Comparison of ENCODE assay signal across 39 cellular contexts in the genomic region with DNA sequence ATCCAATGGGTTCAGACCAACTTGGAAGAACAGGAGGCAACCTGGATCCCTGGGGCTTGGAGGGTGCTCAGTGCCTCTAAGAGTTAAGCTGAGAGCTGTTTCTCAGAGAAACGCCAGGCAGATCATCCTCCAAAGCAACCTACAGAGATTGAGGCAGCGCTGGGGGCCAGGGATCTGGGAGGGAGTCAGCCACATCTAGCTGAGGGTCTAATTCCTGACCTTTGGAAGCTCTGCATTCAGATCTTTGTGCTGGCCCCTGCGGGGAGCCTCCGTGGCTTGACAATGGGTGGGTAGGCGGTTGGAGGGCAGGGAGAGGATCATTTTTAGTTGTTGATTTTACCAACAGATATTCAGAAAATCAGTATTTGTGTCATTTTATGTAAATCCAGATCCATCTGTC.
"Had no signal": no experiment of that assay in that cellular context is flagged by ENCODE, and none has a peak within 500 bp of the region (broad histone marks: within the 10 kb centered on the region; RNA-seq: fewer than 3 reads in every experiment).

No MANE protein-coding gene starts in this region.

- H3K27ac Mint-ChIP-seq: activated naive CD4-positive, alpha-beta T cell treated with anti-CD3 and anti-CD28 coated beads for 36 hours; activated naive CD4-positive, alpha-beta T cell treated with anti-CD3 and anti-CD28 coated beads, Interleukin-2, amount 10 ng/mL, durations not matched to agents 7 days and 5 days; activated naive CD4-positive, alpha-beta T cell treated with anti-CD3 and anti-CD28 coated beads, Interleukin-2, amount 50 U/mL, for 24 hours; activated naive CD4-positive, alpha-beta T cell treated with anti-CD3 and anti-CD28 coated beads, Interleukin-2, amount 50 U/mL, for 72 hours; activated naive CD8-positive, alpha-beta T cell; activated naive CD8-positive, alpha-beta T cell treated with anti-CD3 and anti-CD28 coated beads for 36 hours; activated naive CD8-positive, alpha-beta T cell treated with anti-CD3 and anti-CD28 coated beads, Interleukin-2, amount 10 ng/mL, durations not matched to agents 7 days and 5 days; activated naive CD8-positive, alpha-beta T cell treated with anti-CD3 and anti-CD28 coated beads, Interleukin-2, amount 50 U/mL, for 24 hours; activated T-cell treated with anti-CD3 and anti-CD28 coated beads, Interleukin-2, amount 50 U/mL, for 24 hours; activated T-cell treated with anti-CD3 and anti-CD28 coated beads, Interleukin-2, amount 50 U/mL, for 72 hours; activated T-helper 1 cell treated with anti-CD3 and anti-CD28 coated beads, Interleukin-12 subunit alpha, Interleukin-12 subunit beta, Interleukin-2, Interleukin-4 antibody, amounts not matched to agents 30 ng/mL and 10 ng/mL and 1 ng/mL, durations not matched to agents 14 hours and 24 hours and 36 hours; activated T-helper 17 cell treated with anti-CD3 and anti-CD28 coated beads, Interleukin-2, amount 50 U/mL, for 72 hours; activated T-helper 2 cell treated with anti-CD3 and anti-CD28 coated beads, Interferon-gamma antibody, Interleukin-2, Interleukin-4, amounts not matched to agents 10 μg/mL and 5 μg/mL and 100 μg/mL, durations not matched to agents 14 hours and 24 hours and 36 hours; brain had no signal

- DNase-seq: activated effector memory CD4-positive, alpha-beta T cell treated with anti-CD3 and anti-CD28 coated beads, Interleukin-2, amount 50 U/mL, for 16 hours; activated effector memory CD4-positive, alpha-beta T cell treated with Interleukin-2 at 50 U/mL for 16 hours; activated gamma-delta T cell; activated gamma-delta T cell treated with Interleukin-2 at 50 U/mL for 16 hours; activated naive CD4-positive, alpha-beta T cell; activated naive CD4-positive, alpha-beta T cell treated with anti-CD3 and anti-CD28 coated beads for 36 hours; activated naive CD4-positive, alpha-beta T cell treated with anti-CD3 and anti-CD28 coated beads, Interleukin-2, amount 10 ng/mL, durations not matched to agents 7 days and 5 days; activated naive CD4-positive, alpha-beta T cell treated with anti-CD3 and anti-CD28 coated beads, Interleukin-2, amount 50 U/mL, for 16 hours; activated naive CD4-positive, alpha-beta T cell treated with Interleukin-2 at 50 U/mL for 16 hours; activated naive CD8-positive, alpha-beta T cell treated with anti-CD3 and anti-CD28 coated beads for 36 hours; activated naive CD8-positive, alpha-beta T cell treated with anti-CD3 and anti-CD28 coated beads, Interleukin-2, amount 10 ng/mL, durations not matched to agents 7 days and 5 days; activated naive CD8-positive, alpha-beta T cell treated with anti-CD3 and anti-CD28 coated beads, Interleukin-2, amount 50 U/mL, for 24 hours; activated T-cell treated with anti-CD3 and anti-CD28 coated beads for 4 hours; activated T-cell treated with anti-CD3 and anti-CD28 coated beads, Interleukin-2, amount 50 U/mL, for 1 hour; activated T-cell treated with anti-CD3 and anti-CD28 coated beads, Interleukin-2, amount 50 U/mL, for 24 hours; activated T-cell treated with anti-CD3 and anti-CD28 coated beads, Interleukin-2, amount 50 U/mL, for 4 hours; activated T-cell treated with anti-CD3 and anti-CD28 coated beads, Interleukin-2, amount 50 U/mL, for 48 hours; activated T-cell treated with anti-CD3 and anti-CD28 coated beads, Interleukin-2, amount 50 U/mL, for 72 hours; adrenal gland; amniotic stem cell; amygdala; anterior cingulate cortex; aorta; body of pancreas; brain microvascular endothelial cell; caudate nucleus; central memory CD4-positive, alpha-beta T cell; cerebellar nuclear complex had no signal

- H3K27ac ChIP-seq: adrenal gland, ascending aorta, body of pancreas, brain microvascular endothelial cell, breast epithelium, cardiac muscle cell had no signal

- H3K9me3 ChIP-seq: adrenal gland, ascending aorta, body of pancreas, breast epithelium had no signal

- H3K27me3 ChIP-seq: adrenal gland, ascending aorta, body of pancreas, brain microvascular endothelial cell, breast epithelium had no signal

- H3K4me3 Mint-ChIP-seq: activated naive CD4-positive, alpha-beta T cell treated with anti-CD3 and anti-CD28 coated beads for 36 hours; activated naive CD4-positive, alpha-beta T cell treated with anti-CD3 and anti-CD28 coated beads, Interleukin-2, amount 10 ng/mL, durations not matched to agents 7 days and 5 days; activated naive CD4-positive, alpha-beta T cell treated with anti-CD3 and anti-CD28 coated beads, Interleukin-2, amount 50 U/mL, for 24 hours; activated naive CD8-positive, alpha-beta T cell; activated naive CD8-positive, alpha-beta T cell treated with anti-CD3 and anti-CD28 coated beads for 36 hours; activated naive CD8-positive, alpha-beta T cell treated with anti-CD3 and anti-CD28 coated beads, Interleukin-2, amount 10 ng/mL, durations not matched to agents 7 days and 5 days; activated naive CD8-positive, alpha-beta T cell treated with anti-CD3 and anti-CD28 coated beads, Interleukin-2, amount 50 U/mL, for 24 hours; activated T-cell treated with anti-CD3 and anti-CD28 coated beads, Interleukin-2, amount 50 U/mL, for 24 hours; activated T-cell treated with anti-CD3 and anti-CD28 coated beads, Interleukin-2, amount 50 U/mL, for 4 hours; activated T-cell treated with anti-CD3 and anti-CD28 coated beads, Interleukin-2, amount 50 U/mL, for 72 hours; activated T-helper 1 cell treated with anti-CD3 and anti-CD28 coated beads, Interleukin-12 subunit alpha, Interleukin-12 subunit beta, Interleukin-2, Interleukin-4 antibody, amounts not matched to agents 30 ng/mL and 10 ng/mL and 1 ng/mL, durations not matched to agents 14 hours and 24 hours and 36 hours; activated T-helper 17 cell treated with anti-CD3 and anti-CD28 coated beads, Interleukin-2, amount 50 U/mL, for 72 hours; brain; central memory CD8-positive, alpha-beta T cell had no signal

- H3K4me3 ChIP-seq: adrenal gland, ascending aorta, body of pancreas, breast epithelium, cardiac muscle cell had no signal

- H3K4me1 ChIP-seq: adrenal gland, ascending aorta, body of pancreas, breast epithelium had no signal

- H3K4me1 Mint-ChIP-seq: activated naive CD4-positive, alpha-beta T cell treated with anti-CD3 and anti-CD28 coated beads, Interleukin-2, amount 10 ng/mL, durations not matched to agents 7 days and 5 days; activated naive CD4-positive, alpha-beta T cell treated with anti-CD3 and anti-CD28 coated beads, Interleukin-2, amount 50 U/mL, for 24 hours; activated naive CD8-positive, alpha-beta T cell treated with anti-CD3 and anti-CD28 coated beads for 36 hours; activated naive CD8-positive, alpha-beta T cell treated with anti-CD3 and anti-CD28 coated beads, Interleukin-2, amount 10 ng/mL, durations not matched to agents 7 days and 5 days; activated naive CD8-positive, alpha-beta T cell treated with anti-CD3 and anti-CD28 coated beads, Interleukin-2, amount 50 U/mL, for 24 hours; activated T-helper 17 cell treated with anti-CD3 and anti-CD28 coated beads, Interleukin-2, amount 50 U/mL, for 72 hours; brain; central memory CD8-positive, alpha-beta T cell had no signal

- H3K36me3 ChIP-seq: adrenal gland, ascending aorta, brain microvascular endothelial cell, breast epithelium, cardiac muscle cell had no signal

- H3K9me3 Mint-ChIP-seq: activated naive CD4-positive, alpha-beta T cell treated with anti-CD3 and anti-CD28 coated beads for 36 hours; activated naive CD4-positive, alpha-beta T cell treated with anti-CD3 and anti-CD28 coated beads, Interleukin-2, amount 10 ng/mL, durations not matched to agents 7 days and 5 days; activated naive CD4-positive, alpha-beta T cell treated with anti-CD3 and anti-CD28 coated beads, Interleukin-2, amount 50 U/mL, for 24 hours; activated naive CD4-positive, alpha-beta T cell treated with anti-CD3 and anti-CD28 coated beads, Interleukin-2, amount 50 U/mL, for 72 hours; activated naive CD8-positive, alpha-beta T cell treated with anti-CD3 and anti-CD28 coated beads for 36 hours; activated naive CD8-positive, alpha-beta T cell treated with anti-CD3 and anti-CD28 coated beads, Interleukin-2, amount 10 ng/mL, durations not matched to agents 7 days and 5 days; activated naive CD8-positive, alpha-beta T cell treated with anti-CD3 and anti-CD28 coated beads, Interleukin-2, amount 50 U/mL, for 24 hours; activated T-cell treated with anti-CD3 and anti-CD28 coated beads, Interleukin-2, amount 50 U/mL, for 24 hours; activated T-cell treated with anti-CD3 and anti-CD28 coated beads, Interleukin-2, amount 50 U/mL, for 4 hours; activated T-cell treated with anti-CD3 and anti-CD28 coated beads, Interleukin-2, amount 50 U/mL, for 72 hours; activated T-helper 1 cell treated with anti-CD3 and anti-CD28 coated beads, Interleukin-12 subunit alpha, Interleukin-12 subunit beta, Interleukin-2, Interleukin-4 antibody, amounts not matched to agents 30 ng/mL and 10 ng/mL and 1 ng/mL, durations not matched to agents 14 hours and 24 hours and 36 hours; activated T-helper 2 cell treated with anti-CD3 and anti-CD28 coated beads, Interferon-gamma antibody, Interleukin-2, Interleukin-4, amounts not matched to agents 10 μg/mL and 5 μg/mL and 100 μg/mL, durations not matched to agents 14 hours and 24 hours and 36 hours; brain; central memory CD8-positive, alpha-beta T cell had no signal

- H3K27me3 Mint-ChIP-seq: brain had no signal

- ATAC-seq: activated naive CD4-positive, alpha-beta T cell treated with anti-CD3 and anti-CD28 coated beads, Interleukin-2, amount 50 U/mL, for 72 hours; activated naive CD8-positive, alpha-beta T cell treated with anti-CD3 and anti-CD28 coated beads, Interleukin-2, amount 50 U/mL, for 24 hours; activated T-cell treated with anti-CD3 and anti-CD28 coated beads, Interleukin-2, amount 50 U/mL, for 4 hours; activated T-cell treated with anti-CD3 and anti-CD28 coated beads, Interleukin-2, amount 50 U/mL, for 72 hours; activated T-helper 17 cell treated with anti-CD3 and anti-CD28 coated beads, Interleukin-2, amount 50 U/mL, for 72 hours; body of pancreas had no signal

- H3K36me3 Mint-ChIP-seq: activated naive CD4-positive, alpha-beta T cell treated with anti-CD3 and anti-CD28 coated beads, Interleukin-2, amount 10 ng/mL, durations not matched to agents 7 days and 5 days; activated naive CD4-positive, alpha-beta T cell treated with anti-CD3 and anti-CD28 coated beads, Interleukin-2, amount 50 U/mL, for 24 hours; activated naive CD4-positive, alpha-beta T cell treated with anti-CD3 and anti-CD28 coated beads, Interleukin-2, amount 50 U/mL, for 72 hours; activated naive CD8-positive, alpha-beta T cell; activated naive CD8-positive, alpha-beta T cell treated with anti-CD3 and anti-CD28 coated beads for 36 hours; activated naive CD8-positive, alpha-beta T cell treated with anti-CD3 and anti-CD28 coated beads, Interleukin-2, amount 10 ng/mL, durations not matched to agents 7 days and 5 days; brain had no signal
